Comparison of ENCODE assay signal across 8 cellular contexts in the genomic region with DNA sequence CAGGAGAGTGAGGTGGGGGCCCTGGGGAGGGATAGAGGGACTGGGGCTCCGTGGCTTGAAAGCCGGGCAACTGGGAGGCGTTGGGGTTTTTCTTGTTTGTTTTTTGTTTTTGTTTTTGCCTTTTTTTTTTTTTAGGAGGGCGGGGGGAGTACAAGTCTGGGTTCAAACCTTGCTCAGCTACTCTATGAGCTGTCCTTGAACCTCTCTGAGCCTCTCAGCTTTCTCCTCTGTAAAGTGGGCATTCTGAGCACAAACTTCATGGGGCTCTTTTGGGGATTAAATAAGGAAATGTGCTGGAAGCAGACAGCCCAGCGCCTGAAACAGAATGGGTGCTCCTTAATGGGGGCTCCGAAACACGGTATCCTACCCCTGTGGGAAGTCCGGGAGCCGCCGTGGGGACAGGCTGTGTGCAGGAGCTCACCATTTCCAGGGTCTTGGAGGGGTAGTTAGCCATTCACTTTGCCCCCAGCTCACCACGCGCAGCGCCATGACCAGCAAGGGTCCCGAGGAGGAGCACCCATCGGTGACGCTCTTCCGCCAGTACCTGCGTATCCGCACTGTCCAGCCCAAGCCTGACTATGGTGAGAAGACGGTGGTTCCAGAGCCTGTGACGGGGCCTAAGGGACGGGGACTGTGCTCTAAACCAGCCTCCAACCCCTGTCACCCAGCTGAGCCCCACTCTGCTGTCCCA. TPM values are rescaled to one million over a fixed set of nuclear protein-coding genes. Genes with fewer than 3 reads are reported as not detected.
DNase-seq lines count a peak whose midpoint lies in the region; ATAC-seq and TF ChIP-seq lines count a peak whose summit lies in the region.

No MANE protein-coding gene starts in this region.

- TF ChIP-seq CTCF in right atrium auricular region (IDR thresholded peaks at IDR 0.05), result no peak

- H3K9me3 ChIP-seq in right atrium auricular region, result no peaks in the 10 kb centered on the region

- DNase-seq in H7 (peak; percentile 66), right atrium auricular region (ENCODE audit: low spot score) (no peak), skeletal muscle cell (ENCODE audit: low read depth) (no peak), germinal center (ENCODE audit: low spot score) (no peak)
- no peak for DNase-seq in activated CD4-positive, alpha-beta memory T cell treated with anti-CD3 and anti-CD28 coated beads for 36 hours
- no peak for DNase-seq in stimulated activated CD4-positive, alpha-beta T cell treated with anti-CD3 and anti-CD28 coated beads, Interleukin-12 subunit alpha, Interleukin-12 subunit beta, amount 100 ng/mL, for 4 hours

- no peaks in the 10 kb centered on the region for H3K27me3 Mint-ChIP-seq in activated CD4-positive, alpha-beta memory T cell treated with anti-CD3 and anti-CD28 coated beads for 36 hours

- H3K27ac ChIP-seq in right atrium auricular region, result peak overlapping the region; percentile 92 to 97

- H3K36me3 Mint-ChIP-seq in activated CD4-positive, alpha-beta memory T cell treated with anti-CD3 and anti-CD28 coated beads for 36 hours, result no peaks in the 10 kb centered on the region

- peak overlapping the region; percentile 88 for H3K27ac Mint-ChIP-seq in activated CD4-positive, alpha-beta memory T cell treated with anti-CD3 and anti-CD28 coated beads for 36 hours

- H3K9me3 Mint-ChIP-seq in activated CD4-positive, alpha-beta memory T cell treated with anti-CD3 and anti-CD28 coated beads for 36 hours, result no peaks in the 10 kb centered on the region

- H3K4me1 ChIP-seq in right atrium auricular region, result peaks cover 0 to 23% of the 10 kb centered on the region in 2 donors

- H3K27me3 ChIP-seq in H7 (ENCODE audit: control insufficient read depth, insufficient read depth, low read length), result no peaks in the 10 kb centered on the region
- no peaks in the 10 kb centered on the region for H3K27me3 ChIP-seq in right atrium auricular region

- POLR2A ChIA-PET in activated CD4-positive, alpha-beta memory T cell treated with anti-CD3 and anti-CD28 coated beads for 36 hours (lab: Charles Lee), result interaction anchor here (1.2 to 3.2 kb wide), 6 partner anchors 8 to 170 kb away, joined by 3 to 45 read pairs (median 18); partner anchors contain the start of genes ABHD14A, ABHD14B, PARP3 and PCBP4

- intact Hi-C loops in activated CD4-positive, alpha-beta memory T cell treated with anti-CD3 and anti-CD28 coated beads for 36 hours (cut with micrococcal nuclease), result loop anchor here (1.0 to 5.0 kb wide), 3 partner anchors 8 to 74 kb away; partner anchors contain the start of genes ABHD14A, DUSP7 and RPL29

- H3K4me1 Mint-ChIP-seq in activated CD4-positive, alpha-beta memory T cell treated with anti-CD3 and anti-CD28 coated beads for 36 hours (ENCODE audit: low read depth), result peaks cover 28% of the 10 kb centered on the region

- H3K4me3 Mint-ChIP-seq in activated CD4-positive, alpha-beta memory T cell treated with anti-CD3 and anti-CD28 coated beads for 36 hours, result peak overlapping the region; percentile 88

- H3K36me3 ChIP-seq in H7 (replicated peaks; ENCODE audit: control insufficient read depth, insufficient read depth, low read length) (no peaks in the 10 kb centered on the region; the same call in 1 of the 2 replicates), right atrium auricular region (no peaks in the 10 kb centered on the region)

- CTCF ChIA-PET in activated CD4-positive, alpha-beta memory T cell treated with anti-CD3 and anti-CD28 coated beads for 36 hours (lab: Charles Lee), result interaction anchor here (0.8 to 4.0 kb wide), 14 partner anchors 10 to 236 kb away, joined by 3 to 55 read pairs (median 4); partner anchors contain the start of genes ABHD14A, ABHD14B, PARP3 and PCBP4

- ATAC-seq in HG03095 (IDR thresholded peaks at IDR 0.05; ENCODE audit: unreplicated experiment) (no peak), HG03565 (IDR thresholded peaks at IDR 0.05; ENCODE audit: unreplicated experiment) (no peak)

- peak overlapping the region; percentile 67 for H3K4me3 ChIP-seq in H7 (ENCODE audit: insufficient read depth, low read depth, low read length)
- peak overlapping the region; percentile 50 to 68 for H3K4me3 ChIP-seq in right atrium auricular region
- H3K4me3 ChIP-seq in skeletal muscle cell (ENCODE audit: low read depth, low read length), result peak overlapping the region; percentile 58

RNA-seq across cellular contexts. Expression of gene ACY1, which starts 0.4 kb away (rescaled TPM):
- total RNA-seq in H7 (2014; rRNA removed; shearing (Covaris generic)), result 97.7 and 101 TPM in 2 replicates
- 10 to 100 TPM; 53.1 to 59.2 TPM for total RNA-seq in activated CD4-positive, alpha-beta memory T cell treated with anti-CD3 and anti-CD28 coated beads for 36 hours
- 10 to 100 TPM; 26.0 to 29.8 TPM for total RNA-seq in right atrium auricular region

RNA-seq across cellular contexts. Expression of gene ABHD14A, which starts 8.9 kb away (rescaled TPM):
- total RNA-seq in H7 (2014; rRNA removed; shearing (Covaris generic)), result 7.5 and 7.7 TPM in 2 replicates
- total RNA-seq in activated CD4-positive, alpha-beta memory T cell treated with anti-CD3 and anti-CD28 coated beads for 36 hours, result 1 to 10 TPM; 7.9 to 8.6 TPM
- 10 to 100 TPM; 21.0 to 31.3 TPM for total RNA-seq in right atrium auricular region

RNA-seq across cellular contexts. Expression of gene ABHD14B, which starts 9.9 kb away (rescaled TPM):
- total RNA-seq in H7 (2014; rRNA removed; shearing (Covaris generic)), result 20.8 and 24.3 TPM in 2 replicates
- total RNA-seq in activated CD4-positive, alpha-beta memory T cell treated with anti-CD3 and anti-CD28 coated beads for 36 hours, result 10 to 100 TPM; 71.0 to 71.4 TPM
- 10 to 100 TPM; 15.6 to 20.9 TPM for total RNA-seq in right atrium auricular region

RNA-seq across cellular contexts. Expression of gene RPL29, which starts 12.0 kb away (rescaled TPM):
- total RNA-seq in H7 (2014; rRNA removed; shearing (Covaris generic)), result 1,001 and 1,107 TPM in 2 replicates
- total RNA-seq in activated CD4-positive, alpha-beta memory T cell treated with anti-CD3 and anti-CD28 coated beads for 36 hours, result 1,000 to 10,000 TPM; 1,502 to 1,507 TPM
- 1,000 to 10,000 TPM in 1 of 2 donors, 100 to 1,000 TPM in 1; 658 to 1,017 TPM for total RNA-seq in right atrium auricular region

RNA-seq across cellular contexts. Expression of gene PCBP4, which starts 16.5 kb away (rescaled TPM):
- 29.4 and 48.1 TPM in 2 replicates for total RNA-seq in H7 (2014; rRNA removed; shearing (Covaris generic))
- 10 to 100 TPM; 17.3 to 19.3 TPM for total RNA-seq in activated CD4-positive, alpha-beta memory T cell treated with anti-CD3 and anti-CD28 coated beads for 36 hours
- total RNA-seq in right atrium auricular region, result 100 to 1,000 TPM in 1 of 2 donors, 10 to 100 TPM in 1; 73.8 to 119 TPM
